Comparison of ENCODE assay signal across 9 cellular contexts in the genomic region with DNA sequence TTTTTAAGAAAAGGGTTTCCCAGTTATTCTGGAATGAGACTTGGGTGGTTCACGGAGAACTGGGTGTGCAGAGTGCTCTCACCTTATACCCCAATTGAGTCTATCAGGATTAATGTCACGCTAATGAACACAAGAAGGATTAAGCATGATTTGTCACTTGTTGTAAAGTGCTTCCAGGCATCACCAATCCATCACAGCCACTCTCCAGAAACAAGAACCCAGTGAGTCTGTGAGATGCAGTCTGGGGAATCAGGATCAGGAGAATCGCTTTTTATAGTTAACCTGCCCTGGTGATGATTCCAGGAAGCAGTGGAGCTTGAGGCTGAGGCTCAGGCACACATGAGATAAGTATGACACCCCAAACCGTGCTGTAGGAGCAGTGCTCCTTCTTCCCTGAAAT.
"Had no signal": no experiment of that assay in that cellular context is flagged by ENCODE, and none has a peak within 500 bp of the region (broad histone marks: within the 10 kb centered on the region; RNA-seq: fewer than 3 reads in every experiment).

No MANE protein-coding gene starts in this region.

- DNase-seq: activated CD4-positive, alpha-beta T cell treated with anti-CD3 and anti-CD28 coated beads for 1 hour; activated CD4-positive, alpha-beta T cell treated with anti-CD3 and anti-CD28 coated beads, Interleukin-2, amount 50 U/mL, for 48 hours; activated CD8-positive, alpha-beta memory T cell treated with anti-CD3 and anti-CD28 coated beads, Interleukin-2, amount 50 U/mL, for 4 hours; amygdala; left colon; mammary epithelial cell; stimulated activated CD4-positive, alpha-beta T cell treated with anti-CD3 and anti-CD28 coated beads, Interleukin-4, amount 100 ng/mL, for 4 hours had no signal

- H3K9me3 ChIP-seq: ovary, stomach had no signal

- H3K4me3 ChIP-seq: ovary, stomach had no signal

- H3K36me3 ChIP-seq: ovary, stomach had no signal

- H3K27me3 ChIP-seq: ovary, stomach had no signal

- H3K27ac ChIP-seq: ovary, stomach had no signal
